30 cellular contexts compared by ENCODE assay signal in the genomic region with DNA sequence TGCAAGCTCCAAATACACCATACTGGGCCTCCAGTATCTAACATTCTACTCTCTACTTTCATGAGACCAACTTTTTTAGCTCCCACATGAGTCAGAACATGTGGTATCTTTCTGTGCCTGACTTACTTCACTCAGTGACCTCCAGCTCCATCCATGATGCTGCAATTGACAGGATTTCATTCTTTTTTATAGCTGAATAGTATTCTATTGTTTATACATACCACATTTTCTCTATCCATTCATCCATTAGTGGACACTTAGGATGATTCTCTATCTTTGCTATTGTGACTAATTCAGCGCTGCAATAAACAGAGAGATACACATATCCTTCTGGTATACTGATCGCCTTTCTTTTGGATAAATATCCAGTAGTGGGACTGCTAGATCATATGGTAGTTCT.
"Had no signal": no experiment of that assay in that cellular context is flagged by ENCODE, and none has a peak within 500 bp of the region (broad histone marks: within the 10 kb centered on the region; RNA-seq: fewer than 3 reads in every experiment).

No MANE protein-coding gene starts in this region.

- H3K36me3 ChIP-seq: adrenal gland, esophagus muscularis mucosa had no signal

- ATAC-seq: activated CD4-positive, alpha-beta T cell treated with anti-CD3 and anti-CD28 coated beads for 36 hours; activated CD8-positive, alpha-beta T cell treated with anti-CD3 and anti-CD28 coated beads, Interleukin-2, amount 10 ng/mL, durations not matched to agents 7 days and 5 days; activated naive CD8-positive, alpha-beta T cell treated with anti-CD3 and anti-CD28 coated beads, Interleukin-2, amount 50 U/mL, for 24 hours; activated T-cell treated with anti-CD3 and anti-CD28 coated beads, Interleukin-2, amount 50 U/mL, for 72 hours; activated T-helper 17 cell treated with anti-CD3 and anti-CD28 coated beads, Interleukin-2, amount 50 U/mL, for 72 hours; body of pancreas; effector memory CD8-positive, alpha-beta T cell; T-helper 17 cell had no signal

- H3K4me1 ChIP-seq: body of pancreas had no signal

- H3K9me3 ChIP-seq: adrenal gland, body of pancreas, esophagus muscularis mucosa had no signal

- DNase-seq: activated CD4-positive, alpha-beta memory T cell treated with anti-CD3 and anti-CD28 coated beads for 36 hours; activated CD4-positive, alpha-beta T cell treated with anti-CD3 and anti-CD28 coated beads for 36 hours; activated CD4-positive, alpha-beta T cell treated with anti-CD3 and anti-CD28 coated beads, Interleukin-2, amount 10 ng/mL, durations not matched to agents 24 days and 14 days; activated CD4-positive, CD25-positive, alpha-beta regulatory T cell; activated CD4-positive, CD25-positive, alpha-beta regulatory T cell treated with anti-CD3 and anti-CD28 coated beads, Interleukin-2, amount 50 U/mL, for 72 hours; activated CD8-positive, alpha-beta memory T cell treated with anti-CD3 and anti-CD28 coated beads, Interleukin-2, amount 50 U/mL, for 48 hours; activated CD8-positive, alpha-beta T cell treated with anti-CD3 and anti-CD28 coated beads, Interleukin-2, amount 10 ng/mL, durations not matched to agents 7 days and 5 days; activated effector memory CD4-positive, alpha-beta T cell treated with anti-CD3 and anti-CD28 coated beads, Interleukin-2, amount 50 U/mL, for 16 hours; activated naive CD4-positive, alpha-beta T cell treated with anti-CD3 and anti-CD28 coated beads for 36 hours; activated naive CD8-positive, alpha-beta T cell treated with anti-CD3 and anti-CD28 coated beads for 36 hours; activated naive CD8-positive, alpha-beta T cell treated with anti-CD3 and anti-CD28 coated beads, Interleukin-2, amount 50 U/mL, for 24 hours; activated T-cell treated with anti-CD3 and anti-CD28 coated beads for 4 hours; activated T-cell treated with anti-CD3 and anti-CD28 coated beads, Interleukin-2, amount 50 U/mL, for 24 hours; activated T-cell treated with anti-CD3 and anti-CD28 coated beads, Interleukin-2, amount 50 U/mL, for 72 hours; adrenal gland; amygdala; aorta; body of pancreas; caudate nucleus; cortex of kidney; dermis blood vessel endothelial cell; effector CD4-positive, alpha-beta T cell; effector memory CD8-positive, alpha-beta T cell; erythroblast; head of caudate nucleus; T-helper 1 cell; T-helper 17 cell; T1000 had no signal

- H3K27ac ChIP-seq: adrenal gland, body of pancreas, esophagus muscularis mucosa had no signal

- H3K27me3 ChIP-seq: adrenal gland, body of pancreas, esophagus muscularis mucosa had no signal

- H3K4me3 ChIP-seq: adrenal gland, body of pancreas, esophagus muscularis mucosa had no signal
